In the genomic region with DNA sequence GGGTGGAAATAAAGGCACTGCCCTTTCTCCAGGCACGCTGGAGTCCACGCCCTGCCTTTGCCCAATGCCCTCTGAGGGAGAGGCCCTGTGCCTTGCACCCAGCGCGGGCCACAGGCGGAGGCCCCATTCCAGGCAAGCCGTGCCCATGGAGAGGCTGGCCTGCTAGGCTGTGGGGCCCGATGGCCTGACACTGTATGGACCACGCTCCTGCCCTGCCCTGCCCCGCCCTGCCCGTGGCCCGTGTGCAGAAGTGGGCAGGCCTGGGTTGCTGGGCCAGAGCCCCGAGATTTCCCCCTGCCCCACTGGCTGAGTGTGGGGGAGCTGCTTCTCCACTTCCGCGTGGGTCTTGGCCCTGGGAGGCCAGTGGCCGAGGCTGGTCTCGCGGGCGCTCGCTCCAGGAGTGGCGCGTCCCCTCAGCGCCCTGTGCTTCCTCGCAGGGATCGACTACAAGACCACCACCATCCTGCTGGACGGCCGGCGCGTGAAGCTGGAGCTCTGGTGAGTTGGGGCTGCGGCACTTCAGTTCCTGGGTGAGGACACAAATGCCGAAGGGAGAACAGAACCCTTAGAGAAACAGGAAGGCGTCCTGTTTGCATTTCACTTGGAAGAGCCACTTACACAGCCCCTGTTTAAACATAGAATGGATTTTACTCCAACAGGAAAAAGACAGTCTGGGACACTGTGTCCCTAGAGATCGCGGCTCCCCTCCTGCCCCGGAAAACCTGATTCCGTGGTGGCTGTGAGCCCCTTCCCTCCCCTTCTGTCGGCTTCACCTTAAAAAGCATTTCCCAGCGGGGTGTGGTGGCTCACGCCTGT, we compare ENCODE assay signal across 1 cellular context.
TF ChIP-seq lines count a peak whose summit lies in the region.

No MANE protein-coding gene starts in this region.

TF ChIP-seq in IMR-90, 13 proteins besides CTCF, POLR2A, EP300 and RAD21:
- no peak for TF ChIP-seq RCOR1 (IDR thresholded peaks at IDR 0.05; ENCODE audit: insufficient replicate concordance, low read length)
- no peak for TF ChIP-seq MAFK (IDR thresholded peaks at IDR 0.05; ENCODE audit: low read depth, low read length)
- TF ChIP-seq, protein P1, sequence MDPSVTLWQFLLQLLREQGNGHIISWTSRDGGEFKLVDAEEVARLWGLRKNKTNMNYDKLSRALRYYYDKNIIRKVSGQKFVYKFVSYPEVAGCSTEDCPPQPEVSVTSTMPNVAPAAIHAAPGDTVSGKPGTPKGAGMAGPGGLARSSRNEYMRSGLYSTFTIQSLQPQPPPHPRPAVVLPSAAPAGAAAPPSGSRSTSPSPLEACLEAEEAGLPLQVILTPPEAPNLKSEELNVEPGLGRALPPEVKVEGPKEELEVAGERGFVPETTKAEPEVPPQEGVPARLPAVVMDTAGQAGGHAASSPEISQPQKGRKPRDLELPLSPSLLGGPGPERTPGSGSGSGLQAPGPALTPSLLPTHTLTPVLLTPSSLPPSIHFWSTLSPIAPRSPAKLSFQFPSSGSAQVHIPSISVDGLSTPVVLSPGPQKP (IDR thresholded peaks at IDR 0.05; ENCODE audit: borderline replicate concordance, low read depth, low read length) = no peak
- TF ChIP-seq FOS (IDR thresholded peaks at IDR 0.05; ENCODE audit: low read depth, low read length) = no peak
- no peak for TF ChIP-seq NFE2L2 (IDR thresholded peaks at IDR 0.05; ENCODE audit: low read depth, low read length)
- TF ChIP-seq BHLHE40 (IDR thresholded peaks at IDR 0.05; ENCODE audit: low read depth, low read length) = no peak
- TF ChIP-seq CHD1 (IDR thresholded peaks at IDR 0.05; ENCODE audit: low read depth, low read length) = no peak
- TF ChIP-seq MXI1 (IDR thresholded peaks at IDR 0.05; ENCODE audit: borderline replicate concordance, low read depth, low read length) = no peak
- TF ChIP-seq USF2 (IDR thresholded peaks at IDR 0.05; ENCODE audit: low read depth, low read length) = no peak
- TF ChIP-seq SMC3 (IDR thresholded peaks at IDR 0.05; ENCODE audit: low read depth, low read length) = no peak
- TF ChIP-seq RFX5 (IDR thresholded peaks at IDR 0.05; ENCODE audit: low read depth, low read length) = no peak
- TF ChIP-seq CEBPB (IDR thresholded peaks at IDR 0.05; ENCODE audit: low read depth, low read length) = no peak
- TF ChIP-seq MAZ (IDR thresholded peaks at IDR 0.05; ENCODE audit: borderline replicate concordance, low read depth, low read length) = no peak
